26 cellular contexts compared by ENCODE assay signal in the genomic region with DNA sequence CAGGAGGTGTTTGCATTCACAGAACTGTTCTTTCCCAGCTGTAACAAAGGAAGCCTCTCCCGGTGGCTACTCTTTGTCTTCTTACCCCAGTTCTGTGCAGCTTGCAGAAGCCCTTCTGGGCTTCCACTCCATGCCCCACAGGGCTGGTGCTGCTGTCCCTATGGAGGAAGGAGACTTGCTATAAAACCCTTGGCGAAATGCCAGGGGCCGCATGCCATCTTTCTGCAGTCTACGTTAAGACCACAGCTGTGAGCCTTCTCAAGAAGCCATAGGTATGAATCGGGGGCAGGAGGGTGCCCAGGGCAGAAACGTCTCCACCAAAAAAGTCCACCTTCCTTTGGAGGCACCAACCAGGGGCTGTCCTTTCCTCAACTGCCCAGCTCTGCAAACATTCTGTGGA. TPM values are rescaled to one million over a fixed set of nuclear protein-coding genes. Genes with fewer than 3 reads are reported as not detected.
A peak's percentile ranks its signal among the peaks of the same experiment; 100 is the strongest.
DNase-seq lines count a peak whose midpoint lies in the region; ATAC-seq and TF ChIP-seq lines count a peak whose summit lies in the region.
"Had no signal": no experiment of that assay in that cellular context is flagged by ENCODE, and none has a peak within 500 bp of the region (broad histone marks: within the 10 kb centered on the region; RNA-seq: fewer than 3 reads in every experiment).

No MANE protein-coding gene starts in this region.

- no peaks in the 10 kb centered on the region for H3K9me3 ChIP-seq in CD4-positive, alpha-beta T cell (ENCODE audit: control insufficient read depth, low read length)
- H3K9me3 ChIP-seq: breast epithelium, tibial nerve had no signal

- no peak for ATAC-seq in CD4-positive, alpha-beta T cell (ENCODE audit: poor library complexity)
- ATAC-seq in naive B cell (ENCODE audit: low read depth in 2 of 2) (no peak), HG03139 (IDR thresholded peaks at IDR 0.05; ENCODE audit: unreplicated experiment) (no peak)
- ATAC-seq: GM12878; HCT116; natural killer cell treated with Interleukin-12 subunit alpha and Interleukin-12 subunit beta and Interleukin-15 and Interleukin-18, amount 100 ng/mL, for 72 hours; SK-N-SH treated with all-trans-retinoic acid at 6 μM for 48 hours had no signal

- TF ChIP-seq CTCF in CD4-positive, alpha-beta T cell (IDR thresholded peaks at IDR 0.05) = no peak

- peak overlapping the region; percentile 35 for H3K27ac Mint-ChIP-seq in CD4-positive, alpha-beta T cell
- H3K27ac Mint-ChIP-seq in naive B cell = peak overlapping the region in 5 of 6 donors; percentile 28 to 82 (median 56)
- H3K27ac Mint-ChIP-seq: activated naive CD4-positive, alpha-beta T cell treated with anti-CD3 and anti-CD28 coated beads for 36 hours; mesothelial cell of epicardium; natural killer cell treated with Interleukin-12 subunit alpha and Interleukin-12 subunit beta and Interleukin-15 and Interleukin-18, amount 100 ng/mL, for 72 hours had no signal

- H3K27me3 Mint-ChIP-seq in CD4-positive, alpha-beta T cell = no peaks in the 10 kb centered on the region
- H3K27me3 Mint-ChIP-seq in naive B cell = no peaks in the 10 kb centered on the region
- H3K27me3 Mint-ChIP-seq: natural killer cell treated with Interleukin-12 subunit alpha and Interleukin-12 subunit beta and Interleukin-15 and Interleukin-18, amount 100 ng/mL, for 72 hours had no signal

- peaks cover 63% of the 10 kb centered on the region for H3K36me3 Mint-ChIP-seq in CD4-positive, alpha-beta T cell (ENCODE audit: low read depth)
- H3K36me3 Mint-ChIP-seq in naive B cell = peaks cover 5 to 34% of the 10 kb centered on the region in 2 donors

- POLR2A ChIA-PET in CD4-positive, alpha-beta T cell (lab: Charles Lee) = interaction anchor here (0.6 to 1.6 kb wide), 3 partner anchors 32 to 180 kb away, joined by 3 to 6 read pairs (median 3); no protein-coding TSS in a partner anchor

- peak overlapping the region; percentile 37 for H3K27ac ChIP-seq in CD4-positive, alpha-beta T cell (ENCODE audit: low read depth, low read length)
- H3K27ac ChIP-seq: breast epithelium, RWPE1, skin epidermis had no signal

- H3K27me3 ChIP-seq in CD4-positive, alpha-beta T cell (ENCODE audit: control insufficient read depth, insufficient read depth, low read length) = no peaks in the 10 kb centered on the region
- H3K27me3 ChIP-seq: breast epithelium, tibial nerve had no signal

- DNase-seq in NCI-H2029 (lab: John Stamatoyannopoulos, UW) (peak; percentile 10), NCI-H2029 treated with DMSO at 0.1 percent for 48 hours (lab: John Stamatoyannopoulos, UW) (no peak), RPMI8226 (peak; percentile 45), naive B cell (no peak), OCI-M1 (lab: John Stamatoyannopoulos, UW) (no peak)
- no peak for DNase-seq in CD4-positive, alpha-beta T cell
- DNase-seq in activated CD4-positive, CD25-positive, alpha-beta regulatory T cell treated with anti-CD3 and anti-CD28 coated beads, Interleukin-2, amount 50 U/mL, for 72 hours = no peak
- DNase-seq: activated CD4-positive, alpha-beta T cell treated with anti-CD3 and anti-CD28 coated beads for 4 hours; activated naive CD4-positive, alpha-beta T cell treated with anti-CD3 and anti-CD28 coated beads for 36 hours; activated T-cell treated with anti-CD3 and anti-CD28 coated beads, Interleukin-2, amount 50 U/mL, for 48 hours; AML-193; amniotic stem cell; effector CD4-positive, alpha-beta T cell; NCI-H1436 treated with DMSO at 0.1 percent for 48 hours; NCI-H510A treated with DMSO at 0.1 percent for 48 hours; T-helper 2 cell had no signal

- no peak overlapping the region for H3K4me3 Mint-ChIP-seq in CD4-positive, alpha-beta T cell
- no peak overlapping the region for H3K4me3 Mint-ChIP-seq in naive B cell
- H3K4me3 Mint-ChIP-seq: activated naive CD4-positive, alpha-beta T cell treated with anti-CD3 and anti-CD28 coated beads for 36 hours; mesothelial cell of epicardium; natural killer cell treated with Interleukin-12 subunit alpha and Interleukin-12 subunit beta and Interleukin-15 and Interleukin-18, amount 100 ng/mL, for 72 hours had no signal

- peaks cover 13% of the 10 kb centered on the region for H3K4me1 Mint-ChIP-seq in CD4-positive, alpha-beta T cell (ENCODE audit: low read depth)
- H3K4me1 Mint-ChIP-seq in naive B cell = peaks cover 0 to 11% (median 11%) of the 10 kb centered on the region in 3 donors
- H3K4me1 Mint-ChIP-seq: mesothelial cell of epicardium had no signal

- intact Hi-C loops in CD4-positive, alpha-beta T cell (cut with DNase I, micrococcal nuclease) = no loop called here

- no peaks in the 10 kb centered on the region for H3K9me3 Mint-ChIP-seq in CD4-positive, alpha-beta T cell
- no peaks in the 10 kb centered on the region for H3K9me3 Mint-ChIP-seq in naive B cell
- H3K9me3 Mint-ChIP-seq: activated naive CD4-positive, alpha-beta T cell treated with anti-CD3 and anti-CD28 coated beads for 36 hours; mesothelial cell of epicardium; natural killer cell treated with Interleukin-12 subunit alpha and Interleukin-12 subunit beta and Interleukin-15 and Interleukin-18, amount 100 ng/mL, for 72 hours had no signal

- CTCF ChIA-PET in CD4-positive, alpha-beta T cell (lab: Charles Lee) = interaction anchor here (1.2 kb wide), 1 partner anchor 174 kb away, joined by 4 read pairs; no protein-coding TSS in a partner anchor

RNA-seq across cellular contexts. Expression of a gene that starts 41.0 kb away (rescaled TPM):
- total RNA-seq in CD4-positive, alpha-beta T cell = 10 to 100 TPM; 19.7 to 20.0 TPM
- 10 to 100 TPM; 44.5 to 91.0 (median 59.7) TPM for polyA plus RNA-seq in naive B cell (ENCODE audit: low read depth in 6 of 6)

Comparison
In these comparisons a context has a peak if more than half of its experiments do, and no peak if none do; other contexts are left out.
1. DNase-seq: peak in NCI-H2029 (single experiment) and RPMI8226 (single experiment); none in NCI-H2029 treated with DMSO at 0.1 percent for 48 hours (single experiment), CD4-positive, alpha-beta T cell (0 of 10), naive B cell (single experiment), OCI-M1 (single experiment) and activated CD4-positive, CD25-positive, alpha-beta regulatory T cell treated with anti-CD3 and anti-CD28 coated beads, Interleukin-2, amount 50 U/mL, for 72 hours (single experiment).